ENCODE assay signal across 19 cellular contexts in genomic region chr14:34895277-34895676, GRCh38. TPM values are rescaled to one million over a fixed set of nuclear protein-coding genes. Genes with fewer than 3 reads are reported as not detected.
DNase-seq lines count a peak whose midpoint lies in the region; ATAC-seq, FAIRE-seq and TF ChIP-seq lines count a peak whose summit lies in the region.
"Had no signal": no experiment of that assay in that cellular context is flagged by ENCODE, and none has a peak within 500 bp of the region (broad histone marks: within the 10 kb centered on the region; RNA-seq: fewer than 3 reads in every experiment).

No MANE protein-coding gene starts in this region.

- no peak for TF ChIP-seq POLR2A in A549 (IDR thresholded peaks at IDR 0.05; ENCODE audit: low read length)

- DNase-seq in A549 (ENCODE audit: low read depth in 1 of 2, low spot score in 1 of 2): no peak
- DNase-seq in amniotic epithelial cell (ENCODE audit: low read depth): peak; percentile 55
- peak; percentile 13 for DNase-seq in fibroblast of villous mesenchyme (ENCODE audit: low read depth)
- peak; percentile 31 for DNase-seq in osteoblast (ENCODE audit: insufficient read length, low spot score, missing footprints)
- DNase-seq in WERI-Rb-1: no peak
- no peak for DNase-seq in right cardiac atrium
- no peak for DNase-seq in hepatocyte (ENCODE audit: low spot score)
- DNase-seq: CD4-positive, alpha-beta memory T cell; DMS153; DMS79; GDM1; HCEC 1CT; IMR-90; KBM-7 had no signal

- H3K4me2 ChIP-seq in A549 (no peak overlapping the region), osteoblast (ENCODE audit: insufficient read depth, low read length) (no peak overlapping the region), hepatocyte (no peak overlapping the region)
- H3K4me2 ChIP-seq: BLaER1 had no signal

- no peak for TF ChIP-seq RAD21 in A549 (conservative IDR thresholded peaks at IDR 0.05 in 1 of 2, IDR thresholded peaks at IDR 0.05 in 1 of 2)

- CTCF ChIA-PET in A549 (lab: Yijun Ruan, JAX): interaction anchor here (0.6 to 1.3 kb wide), 2 partner anchors 21 to 141 kb away, joined by 3 to 5 read pairs; partner anchors contain the start of gene BAZ1A

- H3K9me2 ChIP-seq in hepatocyte (replicated peaks; ENCODE audit: insufficient read depth): no peaks in the 10 kb centered on the region

- WGBS in A549 (ENCODE audit: missing lambda C conversion rate): 62% methylated on average over 3 of the region's 3 CpGs
- 60% methylated on average over 3 of the region's 3 CpGs for WGBS in right cardiac atrium
- WGBS in hepatocyte (ENCODE audit: low lambda C conversion rate, missing lambda C conversion rate): 54% methylated on average over 3 of the region's 3 CpGs

- no peak for TF ChIP-seq EP300 in A549 (IDR thresholded peaks at IDR 0.05)

- H3K27ac ChIP-seq in A549: no peak overlapping the region
- no peak overlapping the region for H3K27ac ChIP-seq in osteoblast (ENCODE audit: low read depth, low read length)
- no peak overlapping the region for H3K27ac ChIP-seq in WERI-Rb-1
- H3K27ac ChIP-seq in right cardiac atrium (ENCODE audit: low read length): no peak overlapping the region
- no peak overlapping the region for H3K27ac ChIP-seq in hepatocyte
- H3K27ac ChIP-seq: 22Rv1, BLaER1 had no signal

- POLR2A ChIA-PET in A549 (lab: Yijun Ruan, JAX): no interaction called here

- no peak for TF ChIP-seq CTCF in A549 (IDR thresholded peaks at IDR 0.05)
- no peak for TF ChIP-seq CTCF in fibroblast of villous mesenchyme (IDR thresholded peaks at IDR 0.05; ENCODE audit: insufficient read depth, low read depth, low read length)
- TF ChIP-seq CTCF in osteoblast (IDR thresholded peaks at IDR 0.05; ENCODE audit: extremely low read depth, low read depth, low read length): no peak
- TF ChIP-seq CTCF in WERI-Rb-1 (IDR thresholded peaks at IDR 0.05; ENCODE audit: low read depth, low read length): no peak
- TF ChIP-seq CTCF in hepatocyte (IDR thresholded peaks at IDR 0.05; ENCODE audit: poor library complexity): no peak

- intact Hi-C loops in right cardiac atrium (cut with DNase I): no loop called here

- ATAC-seq in A549: no peak
- no peak for ATAC-seq in right cardiac atrium

- H3K4me3 ChIP-seq in A549 (no peak overlapping the region), fibroblast of villous mesenchyme (ENCODE audit: low read depth, low read length) (no peak overlapping the region), osteoblast (ENCODE audit: insufficient read depth, low read length) (no peak overlapping the region), WERI-Rb-1 (ENCODE audit: low read depth, low read length) (no peak overlapping the region), right cardiac atrium (ENCODE audit: low read length) (no peak overlapping the region), hepatocyte (no peak overlapping the region)
- H3K4me3 ChIP-seq: BLaER1 had no signal

- H3K36me3 ChIP-seq in osteoblast (ENCODE audit: insufficient read depth, low read length) (no peaks in the 10 kb centered on the region), WERI-Rb-1 (no peaks in the 10 kb centered on the region), hepatocyte (replicated peaks; ENCODE audit: insufficient read depth, low read depth) (no peaks in the 10 kb centered on the region)
- H3K36me3 ChIP-seq: BLaER1 had no signal

- no peaks in the 10 kb centered on the region for H3K79me2 ChIP-seq in osteoblast (ENCODE audit: insufficient read depth, low read length)
- no peaks in the 10 kb centered on the region for H3K79me2 ChIP-seq in hepatocyte

- H2AFZ ChIP-seq in osteoblast (ENCODE audit: low read length) (no peak overlapping the region), hepatocyte (no peak overlapping the region)

- H4K20me1 ChIP-seq in osteoblast (ENCODE audit: insufficient read depth, low read length) (no peaks in the 10 kb centered on the region), hepatocyte (ENCODE audit: insufficient read depth, poor library complexity, severe bottlenecking) (no peaks in the 10 kb centered on the region)
- H4K20me1 ChIP-seq: BLaER1 had no signal

- H3K27me3 ChIP-seq in osteoblast (ENCODE audit: insufficient read depth, low read length): no peaks in the 10 kb centered on the region
- H3K27me3 ChIP-seq in WERI-Rb-1 (ENCODE audit: insufficient read depth, low read depth, severe bottlenecking): no peaks in the 10 kb centered on the region
- no peaks in the 10 kb centered on the region for H3K27me3 ChIP-seq in right cardiac atrium (ENCODE audit: control insufficient read depth, insufficient read depth)
- H3K27me3 ChIP-seq in hepatocyte: no peaks in the 10 kb centered on the region
- H3K27me3 ChIP-seq: BLaER1 had no signal

- FAIRE-seq in A549 (lab: Jason Lieb, UNC): peak; percentile 72
- FAIRE-seq: GM12892, GM18507, HTR-8/SVneo had no signal

- H3K4me1 ChIP-seq in A549 (no peaks in the 10 kb centered on the region), osteoblast (ENCODE audit: insufficient read depth, low read length) (no peaks in the 10 kb centered on the region), right cardiac atrium (ENCODE audit: control insufficient read depth, insufficient read depth, low read length) (no peaks in the 10 kb centered on the region), hepatocyte (ENCODE audit: insufficient read depth) (no peaks in the 10 kb centered on the region)
- H3K4me1 ChIP-seq: BLaER1 had no signal

- H3K9me3 ChIP-seq in A549 (no peaks in the 10 kb centered on the region), osteoblast (ENCODE audit: low read depth, low read length) (no peaks in the 10 kb centered on the region), WERI-Rb-1 (ENCODE audit: severe bottlenecking) (no peaks in the 10 kb centered on the region), right cardiac atrium (ENCODE audit: control insufficient read depth, low read length) (no peaks in the 10 kb centered on the region), hepatocyte (ENCODE audit: low read depth) (no peaks in the 10 kb centered on the region)
- H3K9me3 ChIP-seq: BLaER1 had no signal

TF ChIP-seq in A549, 52 proteins besides CTCF, POLR2A, EP300 and RAD21 (continues in another document):
- TF ChIP-seq CBX8 (IDR thresholded peaks at IDR 0.05): no peak
- TF ChIP-seq SREBF2 (IDR thresholded peaks at IDR 0.05): no peak
- TF ChIP-seq FOSB (CRISPR knock-in tag; IDR thresholded peaks at IDR 0.05): no peak
- no peak for TF ChIP-seq MYC (IDR thresholded peaks at IDR 0.05; ENCODE audit: borderline replicate concordance, low read length)
- TF ChIP-seq CHD4 (IDR thresholded peaks at IDR 0.05; ENCODE audit: borderline replicate concordance): no peak
- TF ChIP-seq JUN (IDR thresholded peaks at IDR 0.05): no peak
- TF ChIP-seq CBX2 (IDR thresholded peaks at IDR 0.05; ENCODE audit: borderline replicate concordance, low read depth): no peak
- no peak for TF ChIP-seq HEYL (CRISPR knock-in tag; IDR thresholded peaks at IDR 0.05)
- no peak for TF ChIP-seq ELK1 (IDR thresholded peaks at IDR 0.05; ENCODE audit: low read depth, low read length)
- TF ChIP-seq, protein P1, sequence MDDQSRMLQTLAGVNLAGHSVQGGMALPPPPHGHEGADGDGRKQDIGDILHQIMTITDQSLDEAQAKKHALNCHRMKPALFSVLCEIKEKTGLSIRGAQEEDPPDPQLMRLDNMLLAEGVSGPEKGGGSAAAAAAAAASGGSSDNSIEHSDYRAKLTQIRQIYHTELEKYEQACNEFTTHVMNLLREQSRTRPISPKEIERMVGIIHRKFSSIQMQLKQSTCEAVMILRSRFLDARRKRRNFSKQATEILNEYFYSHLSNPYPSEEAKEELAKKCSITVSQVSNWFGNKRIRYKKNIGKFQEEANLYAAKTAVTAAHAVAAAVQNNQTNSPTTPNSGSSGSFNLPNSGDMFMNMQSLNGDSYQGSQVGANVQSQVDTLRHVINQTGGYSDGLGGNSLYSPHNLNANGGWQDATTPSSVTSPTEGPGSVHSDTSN (IDR thresholded peaks at IDR 0.05): no peak
- TF ChIP-seq ZSCAN20 (CRISPR knock-in tag; IDR thresholded peaks at IDR 0.05): no peak
- TF ChIP-seq RFX5 (IDR thresholded peaks at IDR 0.05): no peak
- no peak for TF ChIP-seq MAFK (IDR thresholded peaks at IDR 0.05; ENCODE audit: partially characterized antibody)
- no peak for TF ChIP-seq HOXB5 (CRISPR knock-in tag; IDR thresholded peaks at IDR 0.05)
- TF ChIP-seq, protein P2, sequence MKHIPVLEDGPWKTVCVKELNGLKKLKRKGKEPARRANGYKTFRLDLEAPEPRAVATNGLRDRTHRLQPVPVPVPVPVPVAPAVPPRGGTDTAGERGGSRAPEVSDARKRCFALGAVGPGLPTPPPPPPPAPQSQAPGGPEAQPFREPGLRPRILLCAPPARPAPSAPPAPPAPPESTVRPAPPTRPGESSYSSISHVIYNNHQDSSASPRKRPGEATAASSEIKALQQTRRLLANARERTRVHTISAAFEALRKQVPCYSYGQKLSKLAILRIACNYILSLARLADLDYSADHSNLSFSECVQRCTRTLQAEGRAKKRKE (CRISPR knock-in tag; IDR thresholded peaks at IDR 0.05; ENCODE audit: low read depth): no peak
- TF ChIP-seq ZFP36 (IDR thresholded peaks at IDR 0.05; ENCODE audit: borderline replicate concordance, partially characterized antibody): no peak

RNA-seq across cellular contexts. Expression of gene BAZ1A, which starts 20.1 kb away (rescaled TPM):
- polyA plus RNA-seq in A549 (2011; rRNA removed): 35.0 and 38.2 TPM in 2 replicates
- 10.3 and 10.7 TPM in 2 replicates for polyA plus RNA-seq in A549 (2012; cell fraction: cytosol; rRNA removed)
- 7.8 and 9.2 TPM in 2 replicates for polyA plus RNA-seq in A549 (2012; cell fraction: nucleus; rRNA removed)
- 32.4 to 33.7 TPM (median 32.9 TPM) in 3 replicates for polyA plus RNA-seq in A549 (2017; fragmentation: RNase III; extraction: RNeasy Plus Mini Kit Qiagen cat#74134 plus additional on column Dnase treatment)
- polyA minus RNA-seq in A549 (2011; rRNA and poly(A)+ RNA removed): 12.2 and 21.2 TPM in 2 replicates
- 29.6 and 49.2 TPM in 2 replicates for total RNA-seq in fibroblast of villous mesenchyme
- total RNA-seq in osteoblast: 23.9 and 25.9 TPM in 2 replicates
- total RNA-seq in right cardiac atrium: 10 to 100 TPM in 1 of 4 donors, 1 to 10 TPM in 3; 5.7 to 11.5 (median 7.4) TPM
- 5.0 TPM for polyA plus RNA-seq in right cardiac atrium
- total RNA-seq in hepatocyte: 19.8 and 24.7 TPM in 2 replicates
- 20.9 and 23.4 TPM in 2 replicates for polyA plus RNA-seq in hepatocyte

Comparison
In these comparisons a context has a peak if more than half of its experiments do, and no peak if none do; other contexts are left out.
1. DNase-seq: peak in amniotic epithelial cell (single experiment), fibroblast of villous mesenchyme (single experiment) and osteoblast (single experiment); none in A549 (0 of 2), WERI-Rb-1 (single experiment), right cardiac atrium (0 of 3) and hepatocyte (single experiment).